In the genomic region with DNA sequence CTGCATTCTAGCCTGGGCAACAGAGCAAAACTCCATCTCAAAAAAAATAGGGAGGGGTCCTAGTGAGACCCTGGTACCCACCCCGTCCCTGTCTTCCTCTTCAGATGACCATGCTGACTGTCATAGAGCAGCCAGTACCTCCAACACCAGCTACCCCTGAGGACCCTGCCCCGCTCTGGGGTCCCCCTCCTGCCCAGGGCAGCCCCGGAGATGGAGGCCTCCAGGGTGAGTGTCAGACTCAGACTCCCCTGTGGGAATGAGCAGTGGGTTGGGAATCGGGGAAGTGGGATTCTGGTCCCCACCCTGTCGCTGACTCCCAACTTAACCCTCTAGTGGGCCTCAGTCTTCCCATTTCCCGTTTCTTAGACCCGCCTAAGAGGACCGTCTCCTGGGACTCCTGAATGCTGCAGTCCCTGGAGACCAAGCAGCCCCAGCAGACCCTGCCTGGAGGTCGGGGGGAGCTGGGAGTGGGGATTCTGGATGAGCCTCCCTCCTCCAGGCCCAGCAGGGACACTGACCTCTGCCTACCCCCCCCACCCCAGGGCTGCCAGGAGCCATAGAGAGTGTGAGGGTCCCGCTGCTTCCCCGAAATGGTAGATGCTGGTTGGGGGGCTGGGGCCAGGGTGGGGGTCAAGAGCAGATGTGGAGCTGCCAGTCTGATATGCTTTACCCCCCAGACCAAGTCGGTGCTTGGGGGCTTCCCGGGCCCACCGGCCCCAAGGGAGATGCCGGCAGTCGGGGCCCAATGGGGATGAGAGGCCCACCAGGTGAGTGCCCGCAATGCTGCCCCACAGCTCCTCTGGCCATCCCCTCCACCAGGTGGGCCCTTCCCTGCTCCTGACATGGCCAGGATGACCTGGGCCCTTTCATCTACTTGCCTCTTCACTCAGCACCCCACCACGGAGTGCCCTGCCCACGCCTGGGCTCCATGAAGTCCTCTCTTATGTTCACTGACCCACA, we compare ENCODE assay signal across 22 cellular contexts. TPM values are rescaled to one million over a fixed set of nuclear protein-coding genes. Genes with fewer than 3 reads are reported as not detected.
"Had no signal": no experiment of that assay in that cellular context is flagged by ENCODE, and none has a peak within 500 bp of the region (broad histone marks: within the 10 kb centered on the region; RNA-seq: fewer than 3 reads in every experiment).

No MANE protein-coding gene starts in this region.

- H3K9me3 ChIP-seq: prostate gland, stomach, transverse colon, vagina had no signal

- H2AFZ ChIP-seq: hepatocyte, neural progenitor cell had no signal

- H3K27me3 Mint-ChIP-seq: activated T-cell treated with anti-CD3 and anti-CD28 coated beads, Interleukin-2, amount 50 U/mL, for 24 hours; brain had no signal

- H3K4me3 Mint-ChIP-seq: activated naive CD8-positive, alpha-beta T cell treated with anti-CD3 and anti-CD28 coated beads, Interleukin-2, amount 50 U/mL, for 24 hours; activated T-cell treated with anti-CD3 and anti-CD28 coated beads, Interleukin-2, amount 50 U/mL, for 24 hours; brain; naive thymus-derived CD4-positive, alpha-beta T cell; neural progenitor cell; T-helper 2 cell treated with Interferon-gamma antibody and Interleukin-4, amounts not matched to agents 5 μg/mL and 100 μg/mL, for 36 hours; WTC11 had no signal

- DNase-seq: activated CD8-positive, alpha-beta memory T cell treated with anti-CD3 and anti-CD28 coated beads, Interleukin-2, amount 50 U/mL, for 4 hours; activated naive CD4-positive, alpha-beta T cell; activated naive CD8-positive, alpha-beta T cell treated with anti-CD3 and anti-CD28 coated beads, Interleukin-2, amount 50 U/mL, for 24 hours; activated T-cell treated with anti-CD3 and anti-CD28 coated beads, Interleukin-2, amount 50 U/mL, for 24 hours; anterior cingulate cortex; caudate nucleus; dermis blood vessel endothelial cell; effector CD8-positive, alpha-beta T cell; foreskin melanocyte; left ventricle myocardium inferior; naive thymus-derived CD4-positive, alpha-beta T cell; stimulated activated CD4-positive, alpha-beta T cell treated with anti-CD3 and anti-CD28 coated beads, Interleukin-4, amount 100 ng/mL, for 24 hours; stomach; transverse colon had no signal

- H3K4me3 ChIP-seq: hepatocyte, left ventricle myocardium inferior, neural progenitor cell, prostate gland, stomach, transverse colon, vagina had no signal

- H3K36me3 ChIP-seq: left ventricle myocardium inferior, neural progenitor cell, prostate gland, stomach, transverse colon, vagina had no signal

- H3K4me1 ChIP-seq: left ventricle myocardium inferior, neural progenitor cell, prostate gland had no signal

- H3K79me2 ChIP-seq: hepatocyte had no signal

- H3K4me2 ChIP-seq: hepatocyte, neural progenitor cell had no signal

- H3K27me3 ChIP-seq: hepatocyte, neural progenitor cell, stomach, transverse colon, vagina had no signal

- H3K9me3 Mint-ChIP-seq: activated naive CD8-positive, alpha-beta T cell treated with anti-CD3 and anti-CD28 coated beads, Interleukin-2, amount 50 U/mL, for 24 hours; activated T-cell treated with anti-CD3 and anti-CD28 coated beads, Interleukin-2, amount 50 U/mL, for 24 hours had no signal

- H3K36me3 Mint-ChIP-seq: WTC11 had no signal

- H3K27ac Mint-ChIP-seq: activated naive CD8-positive, alpha-beta T cell treated with anti-CD3 and anti-CD28 coated beads, Interleukin-2, amount 50 U/mL, for 24 hours; activated T-cell treated with anti-CD3 and anti-CD28 coated beads, Interleukin-2, amount 50 U/mL, for 24 hours; activated T-helper 2 cell treated with anti-CD3 and anti-CD28 coated beads, Interferon-gamma antibody, Interleukin-2, Interleukin-4, amounts not matched to agents 10 μg/mL and 5 μg/mL and 100 μg/mL, durations not matched to agents 14 hours and 24 hours and 36 hours; brain; naive thymus-derived CD4-positive, alpha-beta T cell; neural progenitor cell; T-helper 2 cell treated with Interferon-gamma antibody and Interleukin-4, amounts not matched to agents 5 μg/mL and 100 μg/mL, for 36 hours; WTC11 had no signal

- ATAC-seq: activated naive CD8-positive, alpha-beta T cell treated with anti-CD3 and anti-CD28 coated beads, Interleukin-2, amount 50 U/mL, for 24 hours; naive thymus-derived CD4-positive, alpha-beta T cell; WTC11 had no signal

- H3K4me1 Mint-ChIP-seq: activated naive CD8-positive, alpha-beta T cell treated with anti-CD3 and anti-CD28 coated beads, Interleukin-2, amount 50 U/mL, for 24 hours; brain; naive thymus-derived CD4-positive, alpha-beta T cell; neural progenitor cell; WTC11 had no signal

- H3K9ac ChIP-seq: neural progenitor cell had no signal

- H3K27ac ChIP-seq: hepatocyte, left ventricle myocardium inferior, neural progenitor cell, prostate gland, stomach, transverse colon, vagina had no signal

RNA-seq across cellular contexts. Expression of a gene that starts 25.5 kb away (rescaled TPM):
- polyA plus RNA-seq: naive thymus-derived CD4-positive, alpha-beta T cell had no signal
